ENCODE assay signal across 1 cellular context in the genomic region with DNA sequence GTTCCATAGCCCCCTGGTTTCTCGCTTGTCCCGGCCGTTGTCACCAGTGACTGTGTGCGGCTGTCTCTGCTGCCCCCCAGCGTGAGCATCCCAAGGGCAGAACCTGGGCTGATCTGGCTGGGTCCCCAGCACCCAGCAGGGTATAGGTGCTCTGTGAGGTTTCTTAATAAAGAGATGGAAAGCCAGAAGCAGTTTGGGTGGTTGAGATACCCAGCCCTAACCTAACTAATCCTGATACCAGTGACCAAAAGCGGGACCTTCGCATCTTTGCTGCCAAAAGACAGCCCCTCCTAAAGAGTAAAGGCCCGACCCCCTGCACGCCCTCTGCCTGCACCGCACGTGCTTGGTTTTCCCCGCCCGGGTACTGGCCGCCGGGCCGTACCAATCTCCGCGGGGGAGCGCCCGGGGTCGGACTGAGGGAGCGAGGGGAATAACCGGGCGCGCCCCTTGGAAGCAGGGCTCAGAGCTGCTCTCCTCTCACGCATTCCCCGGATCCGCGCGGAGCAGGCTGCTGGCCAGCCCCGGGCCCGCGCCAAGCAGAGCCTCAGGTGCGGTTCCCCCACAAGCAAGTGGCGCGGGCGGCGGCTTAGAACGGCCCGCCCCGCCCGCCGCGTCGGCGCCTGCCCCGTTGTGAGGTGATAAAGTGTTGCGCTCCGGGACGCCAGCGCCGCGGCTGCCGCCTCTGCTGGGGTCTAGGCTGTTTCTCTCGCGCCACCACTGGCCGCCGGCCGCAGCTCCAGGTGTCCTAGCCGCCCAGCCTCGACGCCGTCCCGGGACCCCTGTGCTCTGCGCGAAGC.
TF ChIP-seq lines count a peak whose summit lies in the region.

A gene with protein sequence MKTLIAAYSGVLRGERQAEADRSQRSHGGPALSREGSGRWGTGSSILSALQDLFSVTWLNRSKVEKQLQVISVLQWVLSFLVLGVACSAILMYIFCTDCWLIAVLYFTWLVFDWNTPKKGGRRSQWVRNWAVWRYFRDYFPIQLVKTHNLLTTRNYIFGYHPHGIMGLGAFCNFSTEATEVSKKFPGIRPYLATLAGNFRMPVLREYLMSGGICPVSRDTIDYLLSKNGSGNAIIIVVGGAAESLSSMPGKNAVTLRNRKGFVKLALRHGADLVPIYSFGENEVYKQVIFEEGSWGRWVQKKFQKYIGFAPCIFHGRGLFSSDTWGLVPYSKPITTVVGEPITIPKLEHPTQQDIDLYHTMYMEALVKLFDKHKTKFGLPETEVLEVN (plus strand): TSS at position 667 of the 797 bp plus-strand sequence. CDS start 214 bp downstream, outside the sequence.

TF ChIP-seq in WTC11, 78 proteins besides CTCF, POLR2A, EP300 and RAD21 (continued from another document and continues in another):
- TF ChIP-seq, protein P1, sequence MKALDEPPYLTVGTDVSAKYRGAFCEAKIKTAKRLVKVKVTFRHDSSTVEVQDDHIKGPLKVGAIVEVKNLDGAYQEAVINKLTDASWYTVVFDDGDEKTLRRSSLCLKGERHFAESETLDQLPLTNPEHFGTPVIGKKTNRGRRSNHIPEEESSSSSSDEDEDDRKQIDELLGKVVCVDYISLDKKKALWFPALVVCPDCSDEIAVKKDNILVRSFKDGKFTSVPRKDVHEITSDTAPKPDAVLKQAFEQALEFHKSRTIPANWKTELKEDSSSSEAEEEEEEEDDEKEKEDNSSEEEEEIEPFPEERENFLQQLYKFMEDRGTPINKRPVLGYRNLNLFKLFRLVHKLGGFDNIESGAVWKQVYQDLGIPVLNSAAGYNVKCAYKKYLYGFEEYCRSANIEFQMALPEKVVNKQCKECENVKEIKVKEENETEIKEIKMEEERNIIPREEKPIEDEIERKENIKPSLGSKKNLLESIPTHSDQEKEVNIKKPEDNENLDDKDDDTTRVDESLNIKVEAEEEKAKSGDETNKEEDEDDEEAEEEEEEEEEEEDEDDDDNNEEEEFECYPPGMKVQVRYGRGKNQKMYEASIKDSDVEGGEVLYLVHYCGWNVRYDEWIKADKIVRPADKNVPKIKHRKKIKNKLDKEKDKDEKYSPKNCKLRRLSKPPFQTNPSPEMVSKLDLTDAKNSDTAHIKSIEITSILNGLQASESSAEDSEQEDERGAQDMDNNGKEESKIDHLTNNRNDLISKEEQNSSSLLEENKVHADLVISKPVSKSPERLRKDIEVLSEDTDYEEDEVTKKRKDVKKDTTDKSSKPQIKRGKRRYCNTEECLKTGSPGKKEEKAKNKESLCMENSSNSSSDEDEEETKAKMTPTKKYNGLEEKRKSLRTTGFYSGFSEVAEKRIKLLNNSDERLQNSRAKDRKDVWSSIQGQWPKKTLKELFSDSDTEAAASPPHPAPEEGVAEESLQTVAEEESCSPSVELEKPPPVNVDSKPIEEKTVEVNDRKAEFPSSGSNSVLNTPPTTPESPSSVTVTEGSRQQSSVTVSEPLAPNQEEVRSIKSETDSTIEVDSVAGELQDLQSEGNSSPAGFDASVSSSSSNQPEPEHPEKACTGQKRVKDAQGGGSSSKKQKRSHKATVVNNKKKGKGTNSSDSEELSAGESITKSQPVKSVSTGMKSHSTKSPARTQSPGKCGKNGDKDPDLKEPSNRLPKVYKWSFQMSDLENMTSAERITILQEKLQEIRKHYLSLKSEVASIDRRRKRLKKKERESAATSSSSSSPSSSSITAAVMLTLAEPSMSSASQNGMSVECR (CRISPR knock-in tag; IDR thresholded peaks at IDR 0.05; ENCODE audit: borderline replicate concordance): peak; percentile 93; the same call in 1 of the 2 replicates
- TF ChIP-seq, protein P2, sequence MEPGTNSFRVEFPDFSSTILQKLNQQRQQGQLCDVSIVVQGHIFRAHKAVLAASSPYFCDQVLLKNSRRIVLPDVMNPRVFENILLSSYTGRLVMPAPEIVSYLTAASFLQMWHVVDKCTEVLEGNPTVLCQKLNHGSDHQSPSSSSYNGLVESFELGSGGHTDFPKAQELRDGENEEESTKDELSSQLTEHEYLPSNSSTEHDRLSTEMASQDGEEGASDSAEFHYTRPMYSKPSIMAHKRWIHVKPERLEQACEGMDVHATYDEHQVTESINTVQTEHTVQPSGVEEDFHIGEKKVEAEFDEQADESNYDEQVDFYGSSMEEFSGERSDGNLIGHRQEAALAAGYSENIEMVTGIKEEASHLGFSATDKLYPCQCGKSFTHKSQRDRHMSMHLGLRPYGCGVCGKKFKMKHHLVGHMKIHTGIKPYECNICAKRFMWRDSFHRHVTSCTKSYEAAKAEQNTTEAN (CRISPR knock-in tag; IDR thresholded peaks at IDR 0.05): no peak; the same call in 1 of the 2 replicates
- TF ChIP-seq ZNF396 (CRISPR knock-in tag; IDR thresholded peaks at IDR 0.05; ENCODE audit: borderline replicate concordance): no peak
- peak; percentile 87; the same call in 1 of the 2 replicates for TF ChIP-seq RELA (CRISPR knock-in tag; IDR thresholded peaks at IDR 0.05; ENCODE audit: borderline replicate concordance)
- no peak for TF ChIP-seq IRF2 (CRISPR knock-in tag; IDR thresholded peaks at IDR 0.05; ENCODE audit: borderline replicate concordance, low read depth)
- no peak for TF ChIP-seq KAT7 (CRISPR knock-in tag; IDR thresholded peaks at IDR 0.05; ENCODE audit: borderline replicate concordance)
- TF ChIP-seq NFYB (CRISPR knock-in tag; conservative IDR thresholded peaks at IDR 0.05; ENCODE audit: low read depth): peak; percentile 14; the same call in 1 of the 2 replicates
- TF ChIP-seq, protein P3, sequence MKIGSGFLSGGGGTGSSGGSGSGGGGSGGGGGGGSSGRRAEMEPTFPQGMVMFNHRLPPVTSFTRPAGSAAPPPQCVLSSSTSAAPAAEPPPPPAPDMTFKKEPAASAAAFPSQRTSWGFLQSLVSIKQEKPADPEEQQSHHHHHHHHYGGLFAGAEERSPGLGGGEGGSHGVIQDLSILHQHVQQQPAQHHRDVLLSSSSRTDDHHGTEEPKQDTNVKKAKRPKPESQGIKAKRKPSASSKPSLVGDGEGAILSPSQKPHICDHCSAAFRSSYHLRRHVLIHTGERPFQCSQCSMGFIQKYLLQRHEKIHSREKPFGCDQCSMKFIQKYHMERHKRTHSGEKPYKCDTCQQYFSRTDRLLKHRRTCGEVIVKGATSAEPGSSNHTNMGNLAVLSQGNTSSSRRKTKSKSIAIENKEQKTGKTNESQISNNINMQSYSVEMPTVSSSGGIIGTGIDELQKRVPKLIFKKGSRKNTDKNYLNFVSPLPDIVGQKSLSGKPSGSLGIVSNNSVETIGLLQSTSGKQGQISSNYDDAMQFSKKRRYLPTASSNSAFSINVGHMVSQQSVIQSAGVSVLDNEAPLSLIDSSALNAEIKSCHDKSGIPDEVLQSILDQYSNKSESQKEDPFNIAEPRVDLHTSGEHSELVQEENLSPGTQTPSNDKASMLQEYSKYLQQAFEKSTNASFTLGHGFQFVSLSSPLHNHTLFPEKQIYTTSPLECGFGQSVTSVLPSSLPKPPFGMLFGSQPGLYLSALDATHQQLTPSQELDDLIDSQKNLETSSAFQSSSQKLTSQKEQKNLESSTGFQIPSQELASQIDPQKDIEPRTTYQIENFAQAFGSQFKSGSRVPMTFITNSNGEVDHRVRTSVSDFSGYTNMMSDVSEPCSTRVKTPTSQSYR (CRISPR knock-in tag; IDR thresholded peaks at IDR 0.05): peak; percentile 86; the same call in 1 of the 2 replicates
- no peak for TF ChIP-seq ZNF138 (CRISPR knock-in tag; conservative IDR thresholded peaks at IDR 0.05)
- TF ChIP-seq, protein P4, sequence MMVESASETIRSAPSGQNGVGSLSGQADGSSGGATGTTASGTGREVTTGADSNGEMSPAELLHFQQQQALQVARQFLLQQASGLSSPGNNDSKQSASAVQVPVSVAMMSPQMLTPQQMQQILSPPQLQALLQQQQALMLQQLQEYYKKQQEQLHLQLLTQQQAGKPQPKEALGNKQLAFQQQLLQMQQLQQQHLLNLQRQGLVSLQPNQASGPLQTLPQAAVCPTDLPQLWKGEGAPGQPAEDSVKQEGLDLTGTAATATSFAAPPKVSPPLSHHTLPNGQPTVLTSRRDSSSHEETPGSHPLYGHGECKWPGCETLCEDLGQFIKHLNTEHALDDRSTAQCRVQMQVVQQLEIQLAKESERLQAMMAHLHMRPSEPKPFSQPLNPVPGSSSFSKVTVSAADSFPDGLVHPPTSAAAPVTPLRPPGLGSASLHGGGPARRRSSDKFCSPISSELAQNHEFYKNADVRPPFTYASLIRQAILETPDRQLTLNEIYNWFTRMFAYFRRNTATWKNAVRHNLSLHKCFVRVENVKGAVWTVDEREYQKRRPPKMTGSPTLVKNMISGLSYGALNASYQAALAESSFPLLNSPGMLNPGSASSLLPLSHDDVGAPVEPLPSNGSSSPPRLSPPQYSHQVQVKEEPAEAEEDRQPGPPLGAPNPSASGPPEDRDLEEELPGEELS (CRISPR knock-in tag; IDR thresholded peaks at IDR 0.05): peak; percentile 93
- no peak for TF ChIP-seq NFATC4 (CRISPR knock-in tag; IDR thresholded peaks at IDR 0.05)
- TF ChIP-seq, protein P5, sequence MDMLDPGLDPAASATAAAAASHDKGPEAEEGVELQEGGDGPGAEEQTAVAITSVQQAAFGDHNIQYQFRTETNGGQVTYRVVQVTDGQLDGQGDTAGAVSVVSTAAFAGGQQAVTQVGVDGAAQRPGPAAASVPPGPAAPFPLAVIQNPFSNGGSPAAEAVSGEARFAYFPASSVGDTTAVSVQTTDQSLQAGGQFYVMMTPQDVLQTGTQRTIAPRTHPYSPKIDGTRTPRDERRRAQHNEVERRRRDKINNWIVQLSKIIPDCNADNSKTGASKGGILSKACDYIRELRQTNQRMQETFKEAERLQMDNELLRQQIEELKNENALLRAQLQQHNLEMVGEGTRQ (CRISPR knock-in tag; IDR thresholded peaks at IDR 0.05): peak; percentile 3; the same call in 1 of the 2 replicates
- TF ChIP-seq, protein P6, sequence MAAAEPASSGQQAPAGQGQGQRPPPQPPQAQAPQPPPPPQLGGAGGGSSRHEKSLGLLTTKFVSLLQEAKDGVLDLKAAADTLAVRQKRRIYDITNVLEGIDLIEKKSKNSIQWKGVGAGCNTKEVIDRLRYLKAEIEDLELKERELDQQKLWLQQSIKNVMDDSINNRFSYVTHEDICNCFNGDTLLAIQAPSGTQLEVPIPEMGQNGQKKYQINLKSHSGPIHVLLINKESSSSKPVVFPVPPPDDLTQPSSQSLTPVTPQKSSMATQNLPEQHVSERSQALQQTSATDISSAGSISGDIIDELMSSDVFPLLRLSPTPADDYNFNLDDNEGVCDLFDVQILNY (CRISPR knock-in tag; IDR thresholded peaks at IDR 0.05): peak; percentile 95
- peak; percentile 90; the same call in 1 of the 2 replicates for TF ChIP-seq ZNF219 (CRISPR knock-in tag; IDR thresholded peaks at IDR 0.05; ENCODE audit: borderline replicate concordance)
- TF ChIP-seq, protein P7, sequence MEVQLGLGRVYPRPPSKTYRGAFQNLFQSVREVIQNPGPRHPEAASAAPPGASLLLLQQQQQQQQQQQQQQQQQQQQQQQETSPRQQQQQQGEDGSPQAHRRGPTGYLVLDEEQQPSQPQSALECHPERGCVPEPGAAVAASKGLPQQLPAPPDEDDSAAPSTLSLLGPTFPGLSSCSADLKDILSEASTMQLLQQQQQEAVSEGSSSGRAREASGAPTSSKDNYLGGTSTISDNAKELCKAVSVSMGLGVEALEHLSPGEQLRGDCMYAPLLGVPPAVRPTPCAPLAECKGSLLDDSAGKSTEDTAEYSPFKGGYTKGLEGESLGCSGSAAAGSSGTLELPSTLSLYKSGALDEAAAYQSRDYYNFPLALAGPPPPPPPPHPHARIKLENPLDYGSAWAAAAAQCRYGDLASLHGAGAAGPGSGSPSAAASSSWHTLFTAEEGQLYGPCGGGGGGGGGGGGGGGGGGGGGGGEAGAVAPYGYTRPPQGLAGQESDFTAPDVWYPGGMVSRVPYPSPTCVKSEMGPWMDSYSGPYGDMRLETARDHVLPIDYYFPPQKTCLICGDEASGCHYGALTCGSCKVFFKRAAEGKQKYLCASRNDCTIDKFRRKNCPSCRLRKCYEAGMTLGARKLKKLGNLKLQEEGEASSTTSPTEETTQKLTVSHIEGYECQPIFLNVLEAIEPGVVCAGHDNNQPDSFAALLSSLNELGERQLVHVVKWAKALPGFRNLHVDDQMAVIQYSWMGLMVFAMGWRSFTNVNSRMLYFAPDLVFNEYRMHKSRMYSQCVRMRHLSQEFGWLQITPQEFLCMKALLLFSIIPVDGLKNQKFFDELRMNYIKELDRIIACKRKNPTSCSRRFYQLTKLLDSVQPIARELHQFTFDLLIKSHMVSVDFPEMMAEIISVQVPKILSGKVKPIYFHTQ (CRISPR knock-in tag; IDR thresholded peaks at IDR 0.05): no peak
- TF ChIP-seq ZNF263 (CRISPR knock-in tag; IDR thresholded peaks at IDR 0.05; ENCODE audit: low read depth): peak; percentile 58; the same call in 1 of the 2 replicates
- TF ChIP-seq, protein P8, sequence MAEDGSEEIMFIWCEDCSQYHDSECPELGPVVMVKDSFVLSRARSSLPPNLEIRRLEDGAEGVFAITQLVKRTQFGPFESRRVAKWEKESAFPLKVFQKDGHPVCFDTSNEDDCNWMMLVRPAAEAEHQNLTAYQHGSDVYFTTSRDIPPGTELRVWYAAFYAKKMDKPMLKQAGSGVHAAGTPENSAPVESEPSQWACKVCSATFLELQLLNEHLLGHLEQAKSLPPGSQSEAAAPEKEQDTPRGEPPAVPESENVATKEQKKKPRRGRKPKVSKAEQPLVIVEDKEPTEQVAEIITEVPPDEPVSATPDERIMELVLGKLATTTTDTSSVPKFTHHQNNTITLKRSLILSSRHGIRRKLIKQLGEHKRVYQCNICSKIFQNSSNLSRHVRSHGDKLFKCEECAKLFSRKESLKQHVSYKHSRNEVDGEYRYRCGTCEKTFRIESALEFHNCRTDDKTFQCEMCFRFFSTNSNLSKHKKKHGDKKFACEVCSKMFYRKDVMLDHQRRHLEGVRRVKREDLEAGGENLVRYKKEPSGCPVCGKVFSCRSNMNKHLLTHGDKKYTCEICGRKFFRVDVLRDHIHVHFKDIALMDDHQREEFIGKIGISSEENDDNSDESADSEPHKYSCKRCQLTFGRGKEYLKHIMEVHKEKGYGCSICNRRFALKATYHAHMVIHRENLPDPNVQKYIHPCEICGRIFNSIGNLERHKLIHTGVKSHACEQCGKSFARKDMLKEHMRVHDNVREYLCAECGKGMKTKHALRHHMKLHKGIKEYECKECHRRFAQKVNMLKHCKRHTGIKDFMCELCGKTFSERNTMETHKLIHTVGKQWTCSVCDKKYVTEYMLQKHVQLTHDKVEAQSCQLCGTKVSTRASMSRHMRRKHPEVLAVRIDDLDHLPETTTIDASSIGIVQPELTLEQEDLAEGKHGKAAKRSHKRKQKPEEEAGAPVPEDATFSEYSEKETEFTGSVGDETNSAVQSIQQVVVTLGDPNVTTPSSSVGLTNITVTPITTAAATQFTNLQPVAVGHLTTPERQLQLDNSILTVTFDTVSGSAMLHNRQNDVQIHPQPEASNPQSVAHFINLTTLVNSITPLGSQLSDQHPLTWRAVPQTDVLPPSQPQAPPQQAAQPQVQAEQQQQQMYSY (CRISPR knock-in tag; IDR thresholded peaks at IDR 0.05): 0 out of 2 replicates have a peak, but pooled peaks have one; percentile 21
- TF ChIP-seq ESRRA (CRISPR knock-in tag; IDR thresholded peaks at IDR 0.05; ENCODE audit: borderline replicate concordance): peak; percentile 85; the same call in 1 of the 2 replicates
- peak; percentile 77; the same call in 1 of the 2 replicates for TF ChIP-seq ELF4 (CRISPR knock-in tag; IDR thresholded peaks at IDR 0.05; ENCODE audit: low read depth)
- TF ChIP-seq, protein P9, sequence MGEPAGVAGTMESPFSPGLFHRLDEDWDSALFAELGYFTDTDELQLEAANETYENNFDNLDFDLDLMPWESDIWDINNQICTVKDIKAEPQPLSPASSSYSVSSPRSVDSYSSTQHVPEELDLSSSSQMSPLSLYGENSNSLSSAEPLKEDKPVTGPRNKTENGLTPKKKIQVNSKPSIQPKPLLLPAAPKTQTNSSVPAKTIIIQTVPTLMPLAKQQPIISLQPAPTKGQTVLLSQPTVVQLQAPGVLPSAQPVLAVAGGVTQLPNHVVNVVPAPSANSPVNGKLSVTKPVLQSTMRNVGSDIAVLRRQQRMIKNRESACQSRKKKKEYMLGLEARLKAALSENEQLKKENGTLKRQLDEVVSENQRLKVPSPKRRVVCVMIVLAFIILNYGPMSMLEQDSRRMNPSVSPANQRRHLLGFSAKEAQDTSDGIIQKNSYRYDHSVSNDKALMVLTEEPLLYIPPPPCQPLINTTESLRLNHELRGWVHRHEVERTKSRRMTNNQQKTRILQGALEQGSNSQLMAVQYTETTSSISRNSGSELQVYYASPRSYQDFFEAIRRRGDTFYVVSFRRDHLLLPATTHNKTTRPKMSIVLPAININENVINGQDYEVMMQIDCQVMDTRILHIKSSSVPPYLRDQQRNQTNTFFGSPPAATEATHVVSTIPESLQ (CRISPR knock-in tag; IDR thresholded peaks at IDR 0.05): no peak
- TF ChIP-seq ETV6 (CRISPR knock-in tag; IDR thresholded peaks at IDR 0.05): peak; percentile 93
- no peak for TF ChIP-seq TCF7 (CRISPR knock-in tag; IDR thresholded peaks at IDR 0.05; ENCODE audit: low read depth)
